ENCODE assay signal across 18 cellular contexts in genomic region chr11:15097411-15097810, GRCh38. TPM values are rescaled to one million over a fixed set of nuclear protein-coding genes. Genes with fewer than 3 reads are reported as not detected.
A peak's percentile ranks its signal among the peaks of the same experiment; 100 is the strongest.
DNase-seq lines count a peak whose midpoint lies in the region; ATAC-seq and TF ChIP-seq lines count a peak whose summit lies in the region.
"Had no signal": no experiment of that assay in that cellular context is flagged by ENCODE, and none has a peak within 500 bp of the region (broad histone marks: within the 10 kb centered on the region; RNA-seq: fewer than 3 reads in every experiment).

No MANE protein-coding gene starts in this region.

- H3K79me2 ChIP-seq in mammary epithelial cell (ENCODE audit: insufficient read depth, low read length): no peaks in the 10 kb centered on the region

- no peak overlapping the region for H2AFZ ChIP-seq in mammary epithelial cell (ENCODE audit: low read depth, low read length)

- intact Hi-C loops in mammary epithelial cell (cut with micrococcal nuclease): no loop called here
- intact Hi-C loops in breast epithelium (cut with DNase I; ENCODE audit: low total_unique reads): no loop called here

- no peak overlapping the region for H3K4me2 ChIP-seq in mammary epithelial cell (ENCODE audit: insufficient read depth, low read depth, low read length)
- H3K4me2 ChIP-seq: BLaER1 had no signal

- H3K27ac ChIP-seq in mammary epithelial cell (ENCODE audit: insufficient read depth, low read depth, low read length) (no peak overlapping the region), breast epithelium (no peak overlapping the region)
- H3K27ac ChIP-seq: BLaER1 had no signal

- 58% methylated on average over 3 of the region's 3 CpGs for WGBS in mammary epithelial cell (ENCODE audit: low coverage, missing lambda C conversion rate)

- no peak for TF ChIP-seq CTCF in mammary epithelial cell (conservative IDR thresholded peaks at IDR 0.05 in 1 of 2, IDR thresholded peaks at IDR 0.05 in 1 of 2; ENCODE audit: extremely low read depth in 1 of 2, insufficient read depth in 1 of 2, low read depth in 1 of 2, low read length in 2 of 2)
- no peak for TF ChIP-seq CTCF in breast epithelium (IDR thresholded peaks at IDR 0.05)

- H3K27me3 ChIP-seq in mammary epithelial cell (ENCODE audit: insufficient read depth, low read length) (no peaks in the 10 kb centered on the region), breast epithelium (no peaks in the 10 kb centered on the region)
- H3K27me3 ChIP-seq: BLaER1 had no signal

- in situ Hi-C loops in mammary epithelial cell (cut with MboI; ENCODE audit: low sequenced_read_pairs in 2 of 2): no loop called here

- H3K9me3 ChIP-seq in mammary epithelial cell (replicated peaks; ENCODE audit: insufficient read depth, low read length): no peaks in the 10 kb centered on the region
- H3K9me3 ChIP-seq in breast epithelium: no peaks in the 10 kb centered on the region
- H3K9me3 ChIP-seq: BLaER1 had no signal

- CTCF ChIA-PET in mammary epithelial cell (lab: Charles Lee; ENCODE audit: low non-redundant PET): no interaction called here

- dilution Hi-C loops in mammary epithelial cell (cut with HindIII; ENCODE audit: low sequenced_read_pairs): no loop called here

- H3K4me1 ChIP-seq in mammary epithelial cell (ENCODE audit: insufficient read depth, low read length) (peaks cover 19% of the 10 kb centered on the region), breast epithelium (no peaks in the 10 kb centered on the region)
- H3K4me1 ChIP-seq: BLaER1 had no signal

- H3K36me3 ChIP-seq in mammary epithelial cell (ENCODE audit: insufficient read depth, low read length) (no peaks in the 10 kb centered on the region), breast epithelium (no peaks in the 10 kb centered on the region)
- H3K36me3 ChIP-seq: BLaER1 had no signal

- DNase-seq in mammary epithelial cell: peak; percentile 63
- DNase-seq in breast epithelium (ENCODE audit: low spot score in 2 of 2): no peak
- DNase-seq in amniotic epithelial cell (ENCODE audit: low read depth): peak; percentile 21
- peak; percentile 18 for DNase-seq in islet precursor cell
- DNase-seq in NCI-H1417 (lab: John Stamatoyannopoulos, UW): no peak
- no peak for DNase-seq in stimulated activated naive CD4-positive, alpha-beta T cell (lab: John Stamatoyannopoulos, UW)
- no peak for DNase-seq in NOMO-1 (lab: John Stamatoyannopoulos, UW; ENCODE audit: unreplicated experiment in 2 of 2)
- DNase-seq: 8988T; CD4-positive, alpha-beta memory T cell; DMS79 treated with DMSO at 0.1 percent for 48 hours; H9 had no signal

- BruUV-seq in mammary epithelial cell (replicated peaks; lab: Mats Ljungman, UMichigan): no TSS peak

- TF ChIP-seq POLR2A in breast epithelium (IDR thresholded peaks at IDR 0.05): no peak

- no peak for ATAC-seq in activated CD4-positive, CD25-positive, alpha-beta regulatory T cell treated with anti-CD3 and anti-CD28 coated beads, Interleukin-2, amount 50 U/mL, for 24 hours
- ATAC-seq: GM12878 had no signal

- H4K20me1 ChIP-seq in mammary epithelial cell (ENCODE audit: insufficient read depth, low read length): no peaks in the 10 kb centered on the region
- H4K20me1 ChIP-seq: BLaER1 had no signal

- no peak overlapping the region for H3K4me3 ChIP-seq in mammary epithelial cell (replicated peaks in 1 of 3; ENCODE audit: insufficient read depth in 1 of 3, low read depth in 2 of 3, low read length in 3 of 3)
- no peak overlapping the region for H3K4me3 ChIP-seq in breast epithelium
- H3K4me3 ChIP-seq: BLaER1, GM12878 had no signal

- no peak overlapping the region for H3K9ac ChIP-seq in mammary epithelial cell (ENCODE audit: insufficient read depth, low read length)
- H3K9ac ChIP-seq: BLaER1 had no signal

RNA-seq across cellular contexts. Expression of gene INSC, which starts 17.3 kb away (rescaled TPM):
- total RNA-seq in mammary epithelial cell: 1 to 10 TPM in 1 of 2 donors, under 1 TPM in 1; 0.67 to 2.0 TPM
- polyA plus RNA-seq in mammary epithelial cell: 0.63 TPM
- polyA minus RNA-seq in mammary epithelial cell: 15.4 TPM
- total RNA-seq in breast epithelium: under 1 TPM in 2 of 3 donors, not detected in 1; 0.33 to 0.88 TPM
- total RNA-seq: G401, GM12878, H9 had no signal
- polyA plus RNA-seq: CD14-positive monocyte; CD4-positive, alpha-beta memory T cell had no signal

RNA-seq across cellular contexts. Expression of gene CALCB, which starts 24.0 kb away (rescaled TPM):
- total RNA-seq in mammary epithelial cell: under 1 TPM; 0.33 to 0.99 TPM
- polyA plus RNA-seq in mammary epithelial cell: not detected
- not detected for polyA minus RNA-seq in mammary epithelial cell
- not detected for total RNA-seq in breast epithelium
- total RNA-seq: G401, H9, HT-29 had no signal
- polyA plus RNA-seq: AG04450, CD14-positive monocyte had no signal

Comparison
In these comparisons a context has a peak if more than half of its experiments do, and no peak if none do; other contexts are left out.
1. DNase-seq: peak in mammary epithelial cell (single experiment), amniotic epithelial cell (single experiment) and islet precursor cell (single experiment); none in breast epithelium (0 of 2), NCI-H1417 (0 of 3), stimulated activated naive CD4-positive, alpha-beta T cell (0 of 6) and NOMO-1 (0 of 2).